In genomic region chr4:88527787-88528186, GRCh38 we compare ENCODE assay signal across 19 cellular contexts. TPM values are rescaled to one million over a fixed set of nuclear protein-coding genes. Genes with fewer than 3 reads are reported as not detected.
DNase-seq lines count a peak whose midpoint lies in the region; ATAC-seq and TF ChIP-seq lines count a peak whose summit lies in the region.
"Had no signal": no experiment of that assay in that cellular context is flagged by ENCODE, and none has a peak within 500 bp of the region (broad histone marks: within the 10 kb centered on the region; RNA-seq: fewer than 3 reads in every experiment).

No MANE protein-coding gene starts in this region.

- H3K4me3 Mint-ChIP-seq in stimulated activated naive CD8-positive, alpha-beta T cell treated with anti-CD3 and anti-CD28 coated beads, Interleukin-15, Interleukin-2, amounts not matched to agents 100 ng/mL and 50 ng/mL, for 24 hours = no peak overlapping the region
- no peak overlapping the region for H3K4me3 Mint-ChIP-seq in stimulated activated naive CD8-positive, alpha-beta T cell treated with anti-CD3 and anti-CD28 coated beads, Interleukin-15, amount 100 ng/mL, for 72 hours
- H3K4me3 Mint-ChIP-seq in H9 = no peak overlapping the region
- H3K4me3 Mint-ChIP-seq in activated CD8-positive, alpha-beta memory T cell treated with anti-CD3 and anti-CD28 coated beads, Interleukin-2, amount 10 ng/mL, durations not matched to agents 7 days and 5 days = no peak overlapping the region
- H3K4me3 Mint-ChIP-seq in naive thymus-derived CD4-positive, alpha-beta T cell = no peak overlapping the region
- H3K4me3 Mint-ChIP-seq: activated CD8-positive, alpha-beta T cell treated with anti-CD3 and anti-CD28 coated beads, Interleukin-2, amount 10 ng/mL, durations not matched to agents 7 days and 5 days had no signal

- intact Hi-C loops in naive thymus-derived CD4-positive, alpha-beta T cell (cut with micrococcal nuclease) = loop anchor here (5.0 to 10.0 kb wide), 5 partner anchors 265 to 1303 kb away; partner anchors contain the start of genes GPRIN3 (in 1 of the 2), KLHL8 (in 1 of the 2) and TIGD2 (in 1 of the 2)

- H3K36me3 ChIP-seq in naive thymus-derived CD4-positive, alpha-beta T cell (ENCODE audit: control insufficient read depth in 2 of 3, insufficient read depth in 3 of 3, low read length in 3 of 3) = peaks cover 0 to 7% (median 0%) of the 10 kb centered on the region in 3 experiments

- H4K20me1 ChIP-seq in H9 (ENCODE audit: control insufficient read depth, insufficient read depth, insufficient read length) = no peaks in the 10 kb centered on the region

- no peaks in the 10 kb centered on the region for H3K79me1 ChIP-seq in H9 (ENCODE audit: insufficient read depth, low read depth, low read length, poor library complexity, severe bottlenecking)

- H2BK120ac ChIP-seq in H9 (ENCODE audit: low read depth, low read length, poor library complexity, severe bottlenecking) = no peak overlapping the region

- no peak overlapping the region for H2BK12ac ChIP-seq in H9 (ENCODE audit: insufficient read length, low read depth, low read length)

- H2BK20ac ChIP-seq in H9 (ENCODE audit: low read depth, low read length, poor library complexity, severe bottlenecking) = no peak overlapping the region

- H3K14ac ChIP-seq in H9 (ENCODE audit: insufficient read depth, low read length) = no peak overlapping the region

- no peak overlapping the region for H3K56ac ChIP-seq in H9 (ENCODE audit: insufficient read length, low read depth, low read length)

- no CpG with 5 or more reads among the region's 8 CpGs for WGBS in H9 (ENCODE audit: extremely low coverage, insufficient read length, low lambda C conversion rate)

- no peak overlapping the region for H2AK5ac ChIP-seq in H9 (ENCODE audit: insufficient read length, low read length)

- DNase-seq in stimulated activated naive CD8-positive, alpha-beta T cell treated with anti-CD3 and anti-CD28 coated beads, Interleukin-15, amount 100 ng/mL, for 72 hours = no peak
- no peak for DNase-seq in H9
- no peak for DNase-seq in activated CD8-positive, alpha-beta memory T cell treated with anti-CD3 and anti-CD28 coated beads, Interleukin-2, amount 10 ng/mL, durations not matched to agents 7 days and 5 days
- DNase-seq in NCI-H1417 (lab: John Stamatoyannopoulos, UW) = no peak
- DNase-seq in naive thymus-derived CD4-positive, alpha-beta T cell = no peak
- DNase-seq: activated CD8-positive, alpha-beta T cell treated with anti-CD3 and anti-CD28 coated beads, Interleukin-2, amount 10 ng/mL, durations not matched to agents 7 days and 5 days; activated naive CD4-positive, alpha-beta T cell treated with Interleukin-2 at 50 U/mL for 16 hours; Calu3; caudate nucleus; islet precursor cell; KBM-7; mucosa of descending colon; NCI-H2081 treated with DMSO at 0.1 percent for 48 hours; NK-92 treated with Interleukin-12 subunit alpha and Interleukin-12 subunit beta, amount 100 ng/mL, for 24 hours; SHP77; T1000 had no signal

- H3K4me2 ChIP-seq in H9 (ENCODE audit: insufficient read depth, insufficient read length, low read length) = no peak overlapping the region

- CTCF ChIA-PET in activated CD8-positive, alpha-beta memory T cell treated with anti-CD3 and anti-CD28 coated beads, Interleukin-2, amount 10 ng/mL, durations not matched to agents 7 days and 5 days (lab: Charles Lee) = interaction anchor here (1.2 to 3.1 kb wide), 4 partner anchors 8 to 496 kb away, joined by 3 to 17 read pairs (median 8); partner anchors contain the start of gene HERC3
- CTCF ChIA-PET in naive thymus-derived CD4-positive, alpha-beta T cell (lab: Charles Lee) = interaction anchor here (2.3 to 2.6 kb wide), 3 partner anchors 11 to 495 kb away, joined by 8 to 15 read pairs (median 11); no protein-coding TSS in a partner anchor

- no peak overlapping the region for H2BK15ac ChIP-seq in H9 (ENCODE audit: low read depth, low read length)

- peaks cover 22% of the 10 kb centered on the region; the same call in 1 of the 2 replicates for H3K79me2 ChIP-seq in H9 (ENCODE audit: insufficient read depth, low read length)

- H3K4me1 Mint-ChIP-seq in stimulated activated naive CD8-positive, alpha-beta T cell treated with anti-CD3 and anti-CD28 coated beads, Interleukin-15, Interleukin-2, amounts not matched to agents 100 ng/mL and 50 ng/mL, for 24 hours (ENCODE audit: low read depth) = peaks cover 26% of the 10 kb centered on the region
- H3K4me1 Mint-ChIP-seq in stimulated activated naive CD8-positive, alpha-beta T cell treated with anti-CD3 and anti-CD28 coated beads, Interleukin-15, amount 100 ng/mL, for 72 hours = peaks cover 29% of the 10 kb centered on the region
- H3K4me1 Mint-ChIP-seq in H9 = peaks cover 11 to 17% of the 10 kb centered on the region in 2 experiments
- H3K4me1 Mint-ChIP-seq in activated CD8-positive, alpha-beta memory T cell treated with anti-CD3 and anti-CD28 coated beads, Interleukin-2, amount 10 ng/mL, durations not matched to agents 7 days and 5 days = peaks cover 30% of the 10 kb centered on the region
- peaks cover 0 to 36% (median 33%) of the 10 kb centered on the region in 7 donors for H3K4me1 Mint-ChIP-seq in naive thymus-derived CD4-positive, alpha-beta T cell

- peaks cover 5% of the 10 kb centered on the region for H3K23me2 ChIP-seq in H9 (ENCODE audit: insufficient read length, low read depth, low read length, poor library complexity, severe bottlenecking)

- H3K27ac Mint-ChIP-seq in stimulated activated naive CD8-positive, alpha-beta T cell treated with anti-CD3 and anti-CD28 coated beads, Interleukin-15, Interleukin-2, amounts not matched to agents 100 ng/mL and 50 ng/mL, for 24 hours = peak overlapping the region; percentile 40
- H3K27ac Mint-ChIP-seq in stimulated activated naive CD8-positive, alpha-beta T cell treated with anti-CD3 and anti-CD28 coated beads, Interleukin-15, amount 100 ng/mL, for 72 hours = peak overlapping the region in 1 of 2 donors; percentile 20
- H3K27ac Mint-ChIP-seq in H9 = peak overlapping the region in 1 of 3 experiments; percentile 18; a peak in 1 of 7 replicates
- no peak overlapping the region for H3K27ac Mint-ChIP-seq in activated CD8-positive, alpha-beta memory T cell treated with anti-CD3 and anti-CD28 coated beads, Interleukin-2, amount 10 ng/mL, durations not matched to agents 7 days and 5 days
- no peak overlapping the region for H3K27ac Mint-ChIP-seq in naive thymus-derived CD4-positive, alpha-beta T cell
- H3K27ac Mint-ChIP-seq: activated CD8-positive, alpha-beta T cell treated with anti-CD3 and anti-CD28 coated beads, Interleukin-2, amount 10 ng/mL, durations not matched to agents 7 days and 5 days had no signal

- H3K27me3 ChIP-seq in H9 (ENCODE audit: insufficient read depth, low read length) = no peaks in the 10 kb centered on the region
- H3K27me3 ChIP-seq in naive thymus-derived CD4-positive, alpha-beta T cell (ENCODE audit: control insufficient read depth in 2 of 2, insufficient read depth in 2 of 2, low read length in 2 of 2) = no peaks in the 10 kb centered on the region

- no peaks in the 10 kb centered on the region for H3K36me3 Mint-ChIP-seq in stimulated activated naive CD8-positive, alpha-beta T cell treated with anti-CD3 and anti-CD28 coated beads, Interleukin-15, Interleukin-2, amounts not matched to agents 100 ng/mL and 50 ng/mL, for 24 hours (ENCODE audit: low read depth)
- peaks cover 0 to 1% (median 0%) of the 10 kb centered on the region in 3 experiments; a peak in 2 of 7 replicates for H3K36me3 Mint-ChIP-seq in H9 (ENCODE audit: insufficient read depth in 1 of 3, low read depth in 3 of 3)
- no peaks in the 10 kb centered on the region for H3K36me3 Mint-ChIP-seq in activated CD8-positive, alpha-beta memory T cell treated with anti-CD3 and anti-CD28 coated beads, Interleukin-2, amount 10 ng/mL, durations not matched to agents 7 days and 5 days
- no peaks in the 10 kb centered on the region for H3K36me3 Mint-ChIP-seq in naive thymus-derived CD4-positive, alpha-beta T cell

- H3K9me3 ChIP-seq in H9 (ENCODE audit: control insufficient read depth, low read depth, low read length) = no peaks in the 10 kb centered on the region
- no peaks in the 10 kb centered on the region for H3K9me3 ChIP-seq in naive thymus-derived CD4-positive, alpha-beta T cell (ENCODE audit: control insufficient read depth in 2 of 3, low read length in 3 of 3)
- H3K9me3 ChIP-seq: mucosa of descending colon had no signal

- H3K9me3 Mint-ChIP-seq in stimulated activated naive CD8-positive, alpha-beta T cell treated with anti-CD3 and anti-CD28 coated beads, Interleukin-15, Interleukin-2, amounts not matched to agents 100 ng/mL and 50 ng/mL, for 24 hours = no peaks in the 10 kb centered on the region
- H3K9me3 Mint-ChIP-seq in stimulated activated naive CD8-positive, alpha-beta T cell treated with anti-CD3 and anti-CD28 coated beads, Interleukin-15, amount 100 ng/mL, for 72 hours = no peaks in the 10 kb centered on the region
- no peaks in the 10 kb centered on the region for H3K9me3 Mint-ChIP-seq in H9
- no peaks in the 10 kb centered on the region for H3K9me3 Mint-ChIP-seq in activated CD8-positive, alpha-beta memory T cell treated with anti-CD3 and anti-CD28 coated beads, Interleukin-2, amount 10 ng/mL, durations not matched to agents 7 days and 5 days (ENCODE audit: low read depth)
- no peaks in the 10 kb centered on the region for H3K9me3 Mint-ChIP-seq in naive thymus-derived CD4-positive, alpha-beta T cell

- H3T11ph ChIP-seq in H9 (ENCODE audit: low read length) = no peak overlapping the region

- H4K91ac ChIP-seq in H9 (ENCODE audit: insufficient read length, low read depth, low read length) = no peak overlapping the region

- H3K18ac ChIP-seq in H9 (ENCODE audit: insufficient read length, low read depth, low read length) = no peak overlapping the region

- no peak overlapping the region for H3K4me3 ChIP-seq in naive thymus-derived CD4-positive, alpha-beta T cell (ENCODE audit: low read length)
- H3K4me3 ChIP-seq: mucosa of descending colon had no signal

- H4K5ac ChIP-seq in H9 (ENCODE audit: insufficient read length, low read depth, low read length) = peak overlapping the region; percentile 18

- no peak overlapping the region for H3K23ac ChIP-seq in H9 (ENCODE audit: insufficient read length, low read depth, low read length)

- no peak overlapping the region for H4K8ac ChIP-seq in H9 (replicated peaks; ENCODE audit: insufficient read length, low read depth, low read length)

- H3K4me1 ChIP-seq in H9 (ENCODE audit: insufficient read depth, low read length) = no peaks in the 10 kb centered on the region; the same call in 1 of the 2 replicates
- peaks cover 4 to 9% of the 10 kb centered on the region in 2 donors for H3K4me1 ChIP-seq in naive thymus-derived CD4-positive, alpha-beta T cell (ENCODE audit: control insufficient read depth in 2 of 2, insufficient read depth in 2 of 2, low read length in 2 of 2)

- no peak for ATAC-seq in stimulated activated naive CD8-positive, alpha-beta T cell treated with anti-CD3 and anti-CD28 coated beads, Interleukin-15, amount 100 ng/mL, for 72 hours
- ATAC-seq in HG03442 (IDR thresholded peaks at IDR 0.05; ENCODE audit: unreplicated experiment) (peak; percentile 33), HG02840 (IDR thresholded peaks at IDR 0.05; ENCODE audit: low FRiP score, unreplicated experiment) (no peak)
- no peak for ATAC-seq in activated CD8-positive, alpha-beta memory T cell treated with anti-CD3 and anti-CD28 coated beads, Interleukin-2, amount 10 ng/mL, durations not matched to agents 7 days and 5 days
- ATAC-seq in naive thymus-derived CD4-positive, alpha-beta T cell = no peak
- ATAC-seq: activated CD8-positive, alpha-beta T cell treated with anti-CD3 and anti-CD28 coated beads, Interleukin-2, amount 10 ng/mL, durations not matched to agents 7 days and 5 days; mucosa of descending colon had no signal

- no peak overlapping the region for H2BK5ac ChIP-seq in H9 (ENCODE audit: insufficient read length, low read length)

- H3K9ac ChIP-seq in H9 (ENCODE audit: extremely low read depth, insufficient read length, low read length) = no peak overlapping the region

- no peak overlapping the region for H2AFZ ChIP-seq in H9 (ENCODE audit: low read length)

- no peak overlapping the region for H3K4ac ChIP-seq in H9 (ENCODE audit: low read depth, low read length)

- POLR2A ChIA-PET in naive thymus-derived CD4-positive, alpha-beta T cell (lab: Charles Lee) = no interaction called here

- no peak for TF ChIP-seq CTCF in H9 (conservative IDR thresholded peaks at IDR 0.05)

- no peaks in the 10 kb centered on the region for H3K27me3 Mint-ChIP-seq in stimulated activated naive CD8-positive, alpha-beta T cell treated with anti-CD3 and anti-CD28 coated beads, Interleukin-15, Interleukin-2, amounts not matched to agents 100 ng/mL and 50 ng/mL, for 24 hours
- no peaks in the 10 kb centered on the region for H3K27me3 Mint-ChIP-seq in stimulated activated naive CD8-positive, alpha-beta T cell treated with anti-CD3 and anti-CD28 coated beads, Interleukin-15, amount 100 ng/mL, for 72 hours
- H3K27me3 Mint-ChIP-seq in H9 (ENCODE audit: low read depth) = no peaks in the 10 kb centered on the region
- H3K27me3 Mint-ChIP-seq in activated CD8-positive, alpha-beta memory T cell treated with anti-CD3 and anti-CD28 coated beads, Interleukin-2, amount 10 ng/mL, durations not matched to agents 7 days and 5 days = no peaks in the 10 kb centered on the region
- no peaks in the 10 kb centered on the region for H3K27me3 Mint-ChIP-seq in naive thymus-derived CD4-positive, alpha-beta T cell

- H3K27ac ChIP-seq in H9 (ENCODE audit: insufficient read length, low read depth, low read length) = no peak overlapping the region
- H3K27ac ChIP-seq in naive thymus-derived CD4-positive, alpha-beta T cell (ENCODE audit: low read depth, low read length) = no peak overlapping the region

RNA-seq across cellular contexts. Expression of gene PYURF, which starts 4.2 kb away (rescaled TPM):
- 41.7 and 44.2 TPM in 2 replicates for total RNA-seq in H9 (2021)
- total RNA-seq in activated CD8-positive, alpha-beta memory T cell treated with anti-CD3 and anti-CD28 coated beads, Interleukin-2, amount 10 ng/mL, durations not matched to agents 7 days and 5 days = 10 to 100 TPM; 44.3 to 51.2 TPM
- 10 to 100 TPM; 33.0 to 57.7 (median 47.4) TPM for total RNA-seq in naive thymus-derived CD4-positive, alpha-beta T cell
- 100 to 1,000 TPM; 219 to 270 TPM for polyA plus RNA-seq in naive thymus-derived CD4-positive, alpha-beta T cell
